ENCODE assay signal across 16 cellular contexts in genomic region chr6:38134704-38135088, GRCh38.
DNase-seq lines count a peak whose midpoint lies in the region; ATAC-seq and TF ChIP-seq lines count a peak whose summit lies in the region.
"Had no signal": no experiment of that assay in that cellular context is flagged by ENCODE, and none has a peak within 500 bp of the region (broad histone marks: within the 10 kb centered on the region; RNA-seq: fewer than 3 reads in every experiment).

No MANE protein-coding gene starts in this region.

- H3K4me2 ChIP-seq in hepatocyte: no peak overlapping the region
- H3K4me2 ChIP-seq: A549; BLaER1 treated with 17β-estradiol and CSF1 and Interleukin-3, amounts not matched to agents 10 nM and 100 nM; KMS-11 had no signal

- peak; percentile 13 for DNase-seq in DMS79 (lab: John Stamatoyannopoulos, UW)
- peak; percentile 31 for DNase-seq in globus pallidus (ENCODE audit: low spot score)
- no peak for DNase-seq in hepatocyte (ENCODE audit: low spot score)
- DNase-seq in pons (ENCODE audit: low spot score): peak; percentile 51
- DNase-seq in activated CD4-positive, alpha-beta T cell treated with anti-CD3 and anti-CD28 coated beads, Interleukin-2, amount 10 ng/mL, durations not matched to agents 24 days and 14 days: no peak
- no peak for DNase-seq in H7
- DNase-seq in T-helper 17 cell: no peak
- DNase-seq: HFFc6, NCI-H1436, NCI-H2029 treated with DMSO at 0.1 percent for 48 hours, NCI-H510A, NCI-H774 had no signal

- H3K4me3 Mint-ChIP-seq in activated CD4-positive, alpha-beta T cell treated with anti-CD3 and anti-CD28 coated beads, Interleukin-2, amount 10 ng/mL, durations not matched to agents 24 days and 14 days: no peak overlapping the region
- no peak overlapping the region for H3K4me3 Mint-ChIP-seq in T-helper 17 cell
- H3K4me3 Mint-ChIP-seq: HFFc6 had no signal

- no peaks in the 10 kb centered on the region for H3K36me3 ChIP-seq in hepatocyte (replicated peaks; ENCODE audit: insufficient read depth, low read depth)
- H3K36me3 ChIP-seq in H7 (replicated peaks; ENCODE audit: control insufficient read depth, insufficient read depth, low read length): no peaks in the 10 kb centered on the region

- no peak for TF ChIP-seq CTCF in hepatocyte (IDR thresholded peaks at IDR 0.05; ENCODE audit: poor library complexity)

- no peak overlapping the region for H2AFZ ChIP-seq in hepatocyte

- peaks cover 23% of the 10 kb centered on the region for H3K36me3 Mint-ChIP-seq in activated CD4-positive, alpha-beta T cell treated with anti-CD3 and anti-CD28 coated beads, Interleukin-2, amount 10 ng/mL, durations not matched to agents 24 days and 14 days (ENCODE audit: low read depth)
- peaks cover 5% of the 10 kb centered on the region for H3K36me3 Mint-ChIP-seq in T-helper 17 cell (ENCODE audit: low read depth)

- H3K4me1 Mint-ChIP-seq in activated CD4-positive, alpha-beta T cell treated with anti-CD3 and anti-CD28 coated beads, Interleukin-2, amount 10 ng/mL, durations not matched to agents 24 days and 14 days: peaks cover 33% of the 10 kb centered on the region
- peaks cover 41% of the 10 kb centered on the region for H3K4me1 Mint-ChIP-seq in T-helper 17 cell

- H3K4me1 ChIP-seq in hepatocyte (ENCODE audit: insufficient read depth): no peaks in the 10 kb centered on the region
- H3K4me1 ChIP-seq: A549 had no signal

- H3K9me2 ChIP-seq in hepatocyte (replicated peaks; ENCODE audit: insufficient read depth): no peaks in the 10 kb centered on the region

- H3K27me3 Mint-ChIP-seq in activated CD4-positive, alpha-beta T cell treated with anti-CD3 and anti-CD28 coated beads, Interleukin-2, amount 10 ng/mL, durations not matched to agents 24 days and 14 days: no peaks in the 10 kb centered on the region
- H3K27me3 Mint-ChIP-seq in T-helper 17 cell: no peaks in the 10 kb centered on the region

- H3K4me3 ChIP-seq in hepatocyte (no peak overlapping the region), H7 (ENCODE audit: insufficient read depth, low read depth, low read length) (no peak overlapping the region)
- H3K4me3 ChIP-seq: A549; BLaER1 treated with 17β-estradiol and CSF1 and Interleukin-3, amounts not matched to agents 10 nM and 100 nM had no signal

- intact Hi-C loops in activated CD4-positive, alpha-beta T cell treated with anti-CD3 and anti-CD28 coated beads, Interleukin-2, amount 10 ng/mL, durations not matched to agents 24 days and 14 days (cut with micrococcal nuclease): no loop called here

- H3K27me3 ChIP-seq in hepatocyte: no peaks in the 10 kb centered on the region
- no peaks in the 10 kb centered on the region for H3K27me3 ChIP-seq in H7 (ENCODE audit: control insufficient read depth, insufficient read depth, low read length)
- H3K27me3 ChIP-seq: BLaER1 treated with 17β-estradiol and CSF1 and Interleukin-3, amounts not matched to agents 10 nM and 100 nM had no signal

- WGBS in hepatocyte (ENCODE audit: low lambda C conversion rate, missing lambda C conversion rate): 81% methylated on average over 4 of the region's 4 CpGs

- H3K27ac ChIP-seq in hepatocyte: peak overlapping the region; percentile 11
- H3K27ac ChIP-seq: A549; BLaER1 treated with 17β-estradiol and CSF1 and Interleukin-3, amounts not matched to agents 10 nM and 100 nM; KMS-11 had no signal

- ATAC-seq in GM19035 (IDR thresholded peaks at IDR 0.05; ENCODE audit: unreplicated experiment) (no peak), T-helper 17 cell (no peak)
- ATAC-seq: A549 had no signal

- H3K9me3 Mint-ChIP-seq in activated CD4-positive, alpha-beta T cell treated with anti-CD3 and anti-CD28 coated beads, Interleukin-2, amount 10 ng/mL, durations not matched to agents 24 days and 14 days: peaks cover 8% of the 10 kb centered on the region
- H3K9me3 Mint-ChIP-seq: HFFc6 had no signal

- H3K9me3 ChIP-seq in hepatocyte (ENCODE audit: low read depth) (no peaks in the 10 kb centered on the region), T-helper 17 cell (ENCODE audit: control insufficient read depth, low read length, poor library complexity, severe bottlenecking) (no peaks in the 10 kb centered on the region)
- H3K9me3 ChIP-seq: A549 had no signal

- H3K79me2 ChIP-seq in hepatocyte: peaks cover 58% of the 10 kb centered on the region

- H3K27ac Mint-ChIP-seq in activated CD4-positive, alpha-beta T cell treated with anti-CD3 and anti-CD28 coated beads, Interleukin-2, amount 10 ng/mL, durations not matched to agents 24 days and 14 days: no peak overlapping the region
- no peak overlapping the region for H3K27ac Mint-ChIP-seq in T-helper 17 cell
- H3K27ac Mint-ChIP-seq: HFFc6 had no signal

- H4K20me1 ChIP-seq in hepatocyte (ENCODE audit: insufficient read depth, poor library complexity, severe bottlenecking): peaks cover 42% of the 10 kb centered on the region

Comparison
In these comparisons a context has a peak if more than half of its experiments do, and no peak if none do; other contexts are left out.
1. DNase-seq: peak in DMS79 (single experiment), globus pallidus (single experiment) and pons (single experiment); none in hepatocyte (single experiment), activated CD4-positive, alpha-beta T cell treated with anti-CD3 and anti-CD28 coated beads, Interleukin-2, amount 10 ng/mL, durations not matched to agents 24 days and 14 days (single experiment), H7 (single experiment) and T-helper 17 cell (0 of 3).